8 cellular contexts compared by ENCODE assay signal in genomic region chr11:62171261-62171723, GRCh38. TPM values are rescaled to one million over a fixed set of nuclear protein-coding genes. Genes with fewer than 3 reads are reported as not detected.
A peak's percentile ranks its signal among the peaks of the same experiment; 100 is the strongest.
DNase-seq lines count a peak whose midpoint lies in the region; ATAC-seq and TF ChIP-seq lines count a peak whose summit lies in the region.

No MANE protein-coding gene starts in this region.

- H3K27me3 Mint-ChIP-seq in activated T-helper 1 cell treated with anti-CD3 and anti-CD28 coated beads, Interleukin-12 subunit alpha, Interleukin-12 subunit beta, Interleukin-2, Interleukin-4 antibody, amounts not matched to agents 30 ng/mL and 10 ng/mL and 1 ng/mL, durations not matched to agents 14 hours and 24 hours and 36 hours (ENCODE audit: insufficient read depth) = peaks cover 26% of the 10 kb centered on the region

- no peaks in the 10 kb centered on the region for H3K36me3 Mint-ChIP-seq in activated T-helper 1 cell treated with anti-CD3 and anti-CD28 coated beads, Interleukin-12 subunit alpha, Interleukin-12 subunit beta, Interleukin-2, Interleukin-4 antibody, amounts not matched to agents 30 ng/mL and 10 ng/mL and 1 ng/mL, durations not matched to agents 14 hours and 24 hours and 36 hours (ENCODE audit: low read depth)

- DNase-seq in DMS153 (lab: John Stamatoyannopoulos, UW) (peak; percentile 83), RPMI8226 (peak; percentile 93), fibroblast of peridontal ligament (ENCODE audit: extremely low read depth) (peak; percentile 88), non-pigmented ciliary epithelial cell (ENCODE audit: low read depth) (peak; percentile 38), superior temporal gyrus (ENCODE audit: extremely low spot score) (peak; percentile 95)
- DNase-seq in activated T-helper 1 cell treated with anti-CD3 and anti-CD28 coated beads, Interleukin-12 subunit alpha, Interleukin-12 subunit beta, Interleukin-2, Interleukin-4 antibody, amounts not matched to agents 30 ng/mL and 10 ng/mL and 1 ng/mL, durations not matched to agents 14 hours and 24 hours and 36 hours (ENCODE audit: low spot score) = peak; percentile 57

- no peak for ATAC-seq in GM21619 (IDR thresholded peaks at IDR 0.05; ENCODE audit: unreplicated experiment)

- no peaks in the 10 kb centered on the region for H3F3A ChIP-seq in Loucy (ENCODE audit: low read depth)

- H3K4me1 ChIP-seq in Loucy (ENCODE audit: insufficient read depth, low read length, poor library complexity, severe bottlenecking) = peaks cover 7% of the 10 kb centered on the region

- no peaks in the 10 kb centered on the region for H3K9me3 Mint-ChIP-seq in activated T-helper 1 cell treated with anti-CD3 and anti-CD28 coated beads, Interleukin-12 subunit alpha, Interleukin-12 subunit beta, Interleukin-2, Interleukin-4 antibody, amounts not matched to agents 30 ng/mL and 10 ng/mL and 1 ng/mL, durations not matched to agents 14 hours and 24 hours and 36 hours

- peak overlapping the region; percentile 96 for H2AFZ ChIP-seq in Loucy (ENCODE audit: low read length)

- TF ChIP-seq CTCF in Loucy (conservative IDR thresholded peaks at IDR 0.05; ENCODE audit: low read length) = peak; percentile 82

- H3K4me3 ChIP-seq in Loucy (ENCODE audit: low read length, poor library complexity, severe bottlenecking) = peak overlapping the region; percentile 48

- H3K79me2 ChIP-seq in Loucy (ENCODE audit: insufficient read depth, low read length) = no peaks in the 10 kb centered on the region

- H3K9me3 ChIP-seq in Loucy (ENCODE audit: insufficient read depth, low read depth, low read length) = no peaks in the 10 kb centered on the region

- no peaks in the 10 kb centered on the region for H3K9me2 ChIP-seq in Loucy (replicated peaks; ENCODE audit: low read depth, low read length)

- H3K4me2 ChIP-seq in Loucy (ENCODE audit: low read depth, low read length, poor library complexity, severe bottlenecking) = peak overlapping the region; percentile 55

- H3K4me1 Mint-ChIP-seq in activated T-helper 1 cell treated with anti-CD3 and anti-CD28 coated beads, Interleukin-12 subunit alpha, Interleukin-12 subunit beta, Interleukin-2, Interleukin-4 antibody, amounts not matched to agents 30 ng/mL and 10 ng/mL and 1 ng/mL, durations not matched to agents 14 hours and 24 hours and 36 hours (ENCODE audit: low read depth) = peaks cover 5% of the 10 kb centered on the region

- H3K27me3 ChIP-seq in Loucy (ENCODE audit: insufficient read depth, low read length, poor library complexity, severe bottlenecking) = no peaks in the 10 kb centered on the region

- H4K20me1 ChIP-seq in Loucy (ENCODE audit: insufficient read depth, low read length, poor library complexity, severe bottlenecking) = no peaks in the 10 kb centered on the region

- no peaks in the 10 kb centered on the region for H3K36me3 ChIP-seq in Loucy (ENCODE audit: insufficient read depth, low read length)

- H3K4me3 Mint-ChIP-seq in activated T-helper 1 cell treated with anti-CD3 and anti-CD28 coated beads, Interleukin-12 subunit alpha, Interleukin-12 subunit beta, Interleukin-2, Interleukin-4 antibody, amounts not matched to agents 30 ng/mL and 10 ng/mL and 1 ng/mL, durations not matched to agents 14 hours and 24 hours and 36 hours = no peak overlapping the region

- H3K9ac ChIP-seq in Loucy (ENCODE audit: low read depth, low read length, poor library complexity, severe bottlenecking) = peak overlapping the region; percentile 7

- intact Hi-C loops in activated T-helper 1 cell treated with anti-CD3 and anti-CD28 coated beads, Interleukin-12 subunit alpha, Interleukin-12 subunit beta, Interleukin-2, Interleukin-4 antibody, amounts not matched to agents 30 ng/mL and 10 ng/mL and 1 ng/mL, durations not matched to agents 14 hours and 24 hours and 36 hours (cut with micrococcal nuclease) = loop anchor here (1.0 kb wide), 4 partner anchors 37 to 207 kb away; partner anchors contain the start of gene SCGB2A1

- no peak overlapping the region for H3K27ac Mint-ChIP-seq in activated T-helper 1 cell treated with anti-CD3 and anti-CD28 coated beads, Interleukin-12 subunit alpha, Interleukin-12 subunit beta, Interleukin-2, Interleukin-4 antibody, amounts not matched to agents 30 ng/mL and 10 ng/mL and 1 ng/mL, durations not matched to agents 14 hours and 24 hours and 36 hours

RNA-seq across cellular contexts. Expression of gene SCGB1D1, which starts 18.7 kb away (rescaled TPM):
- not detected in 2 replicates for total RNA-seq in activated T-helper 1 cell treated with anti-CD3 and anti-CD28 coated beads, Interleukin-12 subunit alpha, Interleukin-12 subunit beta, Interleukin-2, Interleukin-4 antibody, amounts not matched to agents 30 ng/mL and 10 ng/mL and 1 ng/mL, durations not matched to agents 14 hours and 24 hours and 36 hours

RNA-seq across cellular contexts. Expression of gene SCGB2A1, which starts 37.2 kb away (rescaled TPM):
- not detected in 2 replicates for total RNA-seq in activated T-helper 1 cell treated with anti-CD3 and anti-CD28 coated beads, Interleukin-12 subunit alpha, Interleukin-12 subunit beta, Interleukin-2, Interleukin-4 antibody, amounts not matched to agents 30 ng/mL and 10 ng/mL and 1 ng/mL, durations not matched to agents 14 hours and 24 hours and 36 hours

RNA-seq across cellular contexts. Expression of gene INCENP, which starts 47.5 kb away (rescaled TPM):
- 94.3 and 98.1 TPM in 2 replicates for total RNA-seq in activated T-helper 1 cell treated with anti-CD3 and anti-CD28 coated beads, Interleukin-12 subunit alpha, Interleukin-12 subunit beta, Interleukin-2, Interleukin-4 antibody, amounts not matched to agents 30 ng/mL and 10 ng/mL and 1 ng/mL, durations not matched to agents 14 hours and 24 hours and 36 hours

Comparison
In these comparisons a context has a peak if more than half of its experiments do, and no peak if none do; other contexts are left out.
1. DNase-seq: peak in every context shown above with its lines; median percentile 95 in superior temporal gyrus; 93 in RPMI8226; 88 in fibroblast of peridontal ligament; 83 in DMS153; 57 in activated T-helper 1 cell treated with anti-CD3 and anti-CD28 coated beads, Interleukin-12 subunit alpha, Interleukin-12 subunit beta, Interleukin-2, Interleukin-4 antibody, amounts not matched to agents 30 ng/mL and 10 ng/mL and 1 ng/mL, durations not matched to agents 14 hours and 24 hours and 36 hours; 38 in non-pigmented ciliary epithelial cell.